20 cellular contexts compared by ENCODE assay signal in the genomic region with DNA sequence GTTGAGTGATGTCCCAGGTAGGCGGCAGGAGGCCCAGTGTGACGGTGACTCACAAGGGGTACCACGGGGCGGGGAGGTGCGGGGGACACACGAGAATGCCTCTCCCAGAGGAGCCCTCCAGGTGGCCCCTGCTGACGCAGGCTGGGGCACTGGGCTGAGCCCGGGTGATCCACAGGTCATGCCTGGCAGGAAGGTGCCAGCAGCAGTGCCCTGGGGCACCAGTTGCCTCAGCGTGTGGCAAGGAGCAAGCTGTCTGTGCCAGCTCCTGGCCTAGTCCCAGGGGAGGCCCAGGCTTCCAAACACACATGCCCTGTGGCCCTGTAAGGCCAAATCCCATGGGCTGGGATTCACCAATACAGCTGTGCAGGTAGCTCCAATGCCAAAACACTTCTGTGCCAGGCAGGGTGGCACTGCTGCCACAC. TPM values are rescaled to one million over a fixed set of nuclear protein-coding genes. Genes with fewer than 3 reads are reported as not detected.
DNase-seq lines count a peak whose midpoint lies in the region; ATAC-seq and TF ChIP-seq lines count a peak whose summit lies in the region.
"Had no signal": no experiment of that assay in that cellular context is flagged by ENCODE, and none has a peak within 500 bp of the region (broad histone marks: within the 10 kb centered on the region; RNA-seq: fewer than 3 reads in every experiment).

No MANE protein-coding gene starts in this region.

- H3K27ac Mint-ChIP-seq in central memory CD8-positive, alpha-beta T cell (ENCODE audit: low read depth) = peak overlapping the region; percentile 5
- H3K27ac Mint-ChIP-seq in activated naive CD4-positive, alpha-beta T cell treated with anti-CD3 and anti-CD28 coated beads, Interleukin-2, amount 10 ng/mL, durations not matched to agents 7 days and 5 days = no peak overlapping the region
- H3K27ac Mint-ChIP-seq: CD4-positive, alpha-beta T cell; IgD-negative memory B cell; neural progenitor cell had no signal

- peaks cover 17 to 21% of the 10 kb centered on the region in 2 donors for H3K36me3 ChIP-seq in thyroid gland
- H3K36me3 ChIP-seq: neural progenitor cell had no signal

- peak overlapping the region; percentile 80 to 94 (median 93) for H3K27ac ChIP-seq in thyroid gland
- H3K27ac ChIP-seq: neural progenitor cell had no signal

- ATAC-seq in central memory CD8-positive, alpha-beta T cell (replicated peaks; ENCODE audit: extremely low read depth, poor library complexity, severe bottlenecking) = no peak
- ATAC-seq in HG03025 (IDR thresholded peaks at IDR 0.05; ENCODE audit: low FRiP score, unreplicated experiment) = no peak

- no peaks in the 10 kb centered on the region for H3K27me3 ChIP-seq in thyroid gland
- H3K27me3 ChIP-seq: neural progenitor cell had no signal

- peaks cover 28% of the 10 kb centered on the region for H3K36me3 Mint-ChIP-seq in central memory CD8-positive, alpha-beta T cell (ENCODE audit: insufficient read depth)
- H3K36me3 Mint-ChIP-seq in activated naive CD4-positive, alpha-beta T cell treated with anti-CD3 and anti-CD28 coated beads, Interleukin-2, amount 10 ng/mL, durations not matched to agents 7 days and 5 days = peaks cover 36% of the 10 kb centered on the region

- no peaks in the 10 kb centered on the region for H3K9me3 Mint-ChIP-seq in central memory CD8-positive, alpha-beta T cell
- no peaks in the 10 kb centered on the region for H3K9me3 Mint-ChIP-seq in activated naive CD4-positive, alpha-beta T cell treated with anti-CD3 and anti-CD28 coated beads, Interleukin-2, amount 10 ng/mL, durations not matched to agents 7 days and 5 days
- H3K9me3 Mint-ChIP-seq: CD4-positive, alpha-beta T cell; IgD-negative memory B cell; neural progenitor cell had no signal

- intact Hi-C loops in thyroid gland (cut with DNase I) = no loop called here

- no peaks in the 10 kb centered on the region for H3K27me3 Mint-ChIP-seq in central memory CD8-positive, alpha-beta T cell
- H3K27me3 Mint-ChIP-seq in activated naive CD4-positive, alpha-beta T cell treated with anti-CD3 and anti-CD28 coated beads, Interleukin-2, amount 10 ng/mL, durations not matched to agents 7 days and 5 days = no peaks in the 10 kb centered on the region
- H3K27me3 Mint-ChIP-seq: CD4-positive, alpha-beta T cell; IgD-negative memory B cell had no signal

- H3K4me3 Mint-ChIP-seq in central memory CD8-positive, alpha-beta T cell = no peak overlapping the region
- no peak overlapping the region for H3K4me3 Mint-ChIP-seq in activated naive CD4-positive, alpha-beta T cell treated with anti-CD3 and anti-CD28 coated beads, Interleukin-2, amount 10 ng/mL, durations not matched to agents 7 days and 5 days
- H3K4me3 Mint-ChIP-seq: CD4-positive, alpha-beta T cell; IgD-negative memory B cell; neural progenitor cell had no signal

- TF ChIP-seq CTCF in thyroid gland (IDR thresholded peaks at IDR 0.05) = no peak

- 27 to 58% methylated on average over 8 to 9 of the region's 9 CpGs for WGBS in thyroid gland, 2 donors

- DNase-seq in NCI-H2171 treated with DMSO at 0.1 percent for 48 hours (lab: John Stamatoyannopoulos, UW) (peak; percentile 18), left kidney (ENCODE audit: low read depth, low spot score) (peak; percentile 29), thyroid gland (peak; percentile 100), kidney glomerular epithelial cell (lab: John Stamatoyannopoulos, UW) (no peak)
- no peak for DNase-seq in central memory CD8-positive, alpha-beta T cell (ENCODE audit: low spot score in 2 of 2)
- DNase-seq in activated naive CD4-positive, alpha-beta T cell treated with anti-CD3 and anti-CD28 coated beads, Interleukin-2, amount 10 ng/mL, durations not matched to agents 7 days and 5 days = no peak
- DNase-seq: activated gamma-delta T cell treated with Interleukin-2 at 50 U/mL for 16 hours; CD4-positive, alpha-beta T cell; GOT3; mesendoderm; NCI-H1105; NCI-H524 treated with DMSO at 0.1 percent for 48 hours; stimulated activated naive CD4-positive, alpha-beta T cell had no signal

- peaks cover 58 to 74% of the 10 kb centered on the region in 2 donors for H3K4me1 ChIP-seq in thyroid gland
- H3K4me1 ChIP-seq: neural progenitor cell had no signal

- CTCF ChIA-PET in activated naive CD4-positive, alpha-beta T cell treated with anti-CD3 and anti-CD28 coated beads, Interleukin-2, amount 10 ng/mL, durations not matched to agents 7 days and 5 days (lab: Charles Lee) = no interaction called here

- H3K9me3 ChIP-seq in thyroid gland = no peaks in the 10 kb centered on the region

- no peak overlapping the region for H3K4me3 ChIP-seq in thyroid gland (replicated peaks in 1 of 3)
- H3K4me3 ChIP-seq: neural progenitor cell, skin epidermis had no signal

- H3K4me1 Mint-ChIP-seq in central memory CD8-positive, alpha-beta T cell = peaks cover 43% of the 10 kb centered on the region
- H3K4me1 Mint-ChIP-seq in activated naive CD4-positive, alpha-beta T cell treated with anti-CD3 and anti-CD28 coated beads, Interleukin-2, amount 10 ng/mL, durations not matched to agents 7 days and 5 days = no peaks in the 10 kb centered on the region
- H3K4me1 Mint-ChIP-seq: neural progenitor cell had no signal

- TF ChIP-seq POLR2A in thyroid gland (IDR thresholded peaks at IDR 0.05) = peak in 1 of 2 donors; percentile 60

RNA-seq across cellular contexts. Expression of gene AKT2, which starts 28.0 kb away (rescaled TPM):
- total RNA-seq in thyroid gland = 100 to 1,000 TPM; 166 to 285 (median 190) TPM

RNA-seq across cellular contexts. Expression of gene CCNP, which starts 30.6 kb away (rescaled TPM):
- total RNA-seq in thyroid gland = 1 to 10 TPM in 1 of 4 donors, under 1 TPM in 2, not detected in 1; 0.13 to 3.2 (median 0.68) TPM
- total RNA-seq: activated CD8-positive, alpha-beta memory T cell treated with anti-CD3 and anti-CD28 coated beads for 36 hours; dermis microvascular lymphatic vessel endothelial cell had no signal

RNA-seq across cellular contexts. Expression of gene TTC9B, which starts 38.9 kb away (rescaled TPM):
- total RNA-seq in thyroid gland = not detected
- total RNA-seq: activated CD8-positive, alpha-beta memory T cell treated with anti-CD3 and anti-CD28 coated beads for 36 hours; astrocyte; CD4-positive, alpha-beta T cell; dermis microvascular lymphatic vessel endothelial cell had no signal

Comparison
In these comparisons a context has a peak if more than half of its experiments do, and no peak if none do; other contexts are left out.
1. DNase-seq: peak in NCI-H2171 treated with DMSO at 0.1 percent for 48 hours (single experiment), left kidney (single experiment) and thyroid gland (2 of 2); none in central memory CD8-positive, alpha-beta T cell (0 of 2), kidney glomerular epithelial cell (single experiment) and activated naive CD4-positive, alpha-beta T cell treated with anti-CD3 and anti-CD28 coated beads, Interleukin-2, amount 10 ng/mL, durations not matched to agents 7 days and 5 days (single experiment).